Comparison of ENCODE assay signal across 1 cellular context in the genomic region with DNA sequence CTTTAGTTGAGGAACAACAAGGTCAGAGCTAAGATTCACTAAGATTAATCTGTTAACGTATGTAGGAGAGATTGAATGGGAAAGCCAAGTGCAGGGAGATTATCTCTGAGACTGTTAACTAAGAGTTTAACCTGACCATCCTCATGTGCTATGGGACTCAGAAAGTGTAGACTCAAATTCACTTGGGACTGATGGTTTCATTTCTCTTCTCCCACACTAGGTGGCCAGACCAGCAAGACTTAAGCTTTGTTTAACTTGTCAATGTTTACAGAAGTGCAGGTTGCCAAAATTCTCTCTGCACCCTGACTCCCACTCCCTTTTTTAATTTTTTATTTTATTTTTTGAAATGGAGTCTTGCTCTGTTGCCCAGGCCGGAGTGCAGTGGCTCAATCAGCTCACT.
TF ChIP-seq lines count a peak whose summit lies in the region.

No MANE protein-coding gene starts in this region.

TF ChIP-seq in IMR-90, 13 proteins besides CTCF, POLR2A, EP300 and RAD21:
- TF ChIP-seq FOS (IDR thresholded peaks at IDR 0.05; ENCODE audit: low read depth, low read length) (no peak), MXI1 (IDR thresholded peaks at IDR 0.05; ENCODE audit: borderline replicate concordance, low read depth, low read length) (no peak)
- TF ChIP-seq, protein P1, sequence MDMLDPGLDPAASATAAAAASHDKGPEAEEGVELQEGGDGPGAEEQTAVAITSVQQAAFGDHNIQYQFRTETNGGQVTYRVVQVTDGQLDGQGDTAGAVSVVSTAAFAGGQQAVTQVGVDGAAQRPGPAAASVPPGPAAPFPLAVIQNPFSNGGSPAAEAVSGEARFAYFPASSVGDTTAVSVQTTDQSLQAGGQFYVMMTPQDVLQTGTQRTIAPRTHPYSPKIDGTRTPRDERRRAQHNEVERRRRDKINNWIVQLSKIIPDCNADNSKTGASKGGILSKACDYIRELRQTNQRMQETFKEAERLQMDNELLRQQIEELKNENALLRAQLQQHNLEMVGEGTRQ (IDR thresholded peaks at IDR 0.05; ENCODE audit: low read depth, low read length) = no peak
